1 cellular context compared by ENCODE assay signal in genomic region chr6:132526461-132526860, GRCh38.
TF ChIP-seq lines count a peak whose summit lies in the region.

No MANE protein-coding gene starts in this region.

TF ChIP-seq in HCT116, 20 proteins besides CTCF, POLR2A, EP300 and RAD21 (continued from another document):
- TF ChIP-seq ZBTB33 (IDR thresholded peaks at IDR 0.05; ENCODE audit: extremely low read depth, insufficient replicate concordance, low read length) = no peak
- TF ChIP-seq EZH2phosphoT487 (IDR thresholded peaks at IDR 0.05; ENCODE audit: borderline replicate concordance) = no peak
- no peak for TF ChIP-seq FOSL1 (IDR thresholded peaks at IDR 0.05; ENCODE audit: low read depth)
- TF ChIP-seq ZNF274 (IDR thresholded peaks at IDR 0.05; ENCODE audit: low read depth, low read length) = no peak
- no peak for TF ChIP-seq MAX (IDR thresholded peaks at IDR 0.05)
